1 cellular context compared by ENCODE assay signal in genomic region chr3:22885574-22886348, GRCh38.
TF ChIP-seq lines count a peak whose summit lies in the region.

No MANE protein-coding gene starts in this region.

TF ChIP-seq in HEK293, 187 proteins besides CTCF, POLR2A, EP300 and RAD21 (continued from another document):
- TF ChIP-seq ZNF518A (tag by site-specific recombination; conservative IDR thresholded peaks at IDR 0.05; ENCODE audit: low read depth) (no peak), ZBTB44 (tag by site-specific recombination; IDR thresholded peaks at IDR 0.05) (peak; percentile 72; the same call in 1 of the 2 replicates), OSR2 (tag by site-specific recombination; IDR thresholded peaks at IDR 0.05) (peak; percentile 49; the same call in 1 of the 2 replicates), SP3 (tag by site-specific recombination; IDR thresholded peaks at IDR 0.05) (no peak), RBAK (tag by site-specific recombination; IDR thresholded peaks at IDR 0.05) (no peak), ZNF629 (tag by site-specific recombination; IDR thresholded peaks at IDR 0.05) (no peak), OVOL3 (tag by site-specific recombination; IDR thresholded peaks at IDR 0.05) (0 out of 2 replicates have a peak, but pooled peaks have one; percentile 43), ZNF501 (tag by site-specific recombination; IDR thresholded peaks at IDR 0.05) (no peak), ZBTB10 (tag by site-specific recombination; IDR thresholded peaks at IDR 0.05) (no peak), HOXA7 (CRISPR knock-in tag; IDR thresholded peaks at IDR 0.05; ENCODE audit: borderline replicate concordance) (no peak), ZNF791 (tag by site-specific recombination; IDR thresholded peaks at IDR 0.05) (no peak), ZNF354C (tag by site-specific recombination; IDR thresholded peaks at IDR 0.05; ENCODE audit: borderline replicate concordance, low read depth) (no peak), ZNF514 (tag by site-specific recombination; IDR thresholded peaks at IDR 0.05) (no peak), ZNF639 (tag by site-specific recombination; IDR thresholded peaks at IDR 0.05) (no peak), ZNF157 (tag by site-specific recombination; IDR thresholded peaks at IDR 0.05) (no peak), INSM2 (tag by site-specific recombination; IDR thresholded peaks at IDR 0.05) (no peak), ZNF341 (tag by site-specific recombination; IDR thresholded peaks at IDR 0.05; ENCODE audit: low read depth) (no peak), ZNF843 (tag by site-specific recombination; IDR thresholded peaks at IDR 0.05) (no peak), ZNF610 (tag by site-specific recombination; IDR thresholded peaks at IDR 0.05; ENCODE audit: borderline replicate concordance) (no peak), ZNF335 (tag by site-specific recombination; conservative IDR thresholded peaks at IDR 0.05) (no peak), SCRT1 (tag by site-specific recombination; IDR thresholded peaks at IDR 0.05; ENCODE audit: borderline replicate concordance) (peak; percentile 19; the same call in 1 of the 2 replicates), ZBTB8A (tag by site-specific recombination; IDR thresholded peaks at IDR 0.05) (no peak), ZNF423 (tag by site-specific recombination; IDR thresholded peaks at IDR 0.05) (no peak), ZNF18 (tag by site-specific recombination; IDR thresholded peaks at IDR 0.05) (0 out of 2 replicates have a peak, but pooled peaks have one; percentile 15)
